Comparison of ENCODE assay signal across 8 cellular contexts in the genomic region with DNA sequence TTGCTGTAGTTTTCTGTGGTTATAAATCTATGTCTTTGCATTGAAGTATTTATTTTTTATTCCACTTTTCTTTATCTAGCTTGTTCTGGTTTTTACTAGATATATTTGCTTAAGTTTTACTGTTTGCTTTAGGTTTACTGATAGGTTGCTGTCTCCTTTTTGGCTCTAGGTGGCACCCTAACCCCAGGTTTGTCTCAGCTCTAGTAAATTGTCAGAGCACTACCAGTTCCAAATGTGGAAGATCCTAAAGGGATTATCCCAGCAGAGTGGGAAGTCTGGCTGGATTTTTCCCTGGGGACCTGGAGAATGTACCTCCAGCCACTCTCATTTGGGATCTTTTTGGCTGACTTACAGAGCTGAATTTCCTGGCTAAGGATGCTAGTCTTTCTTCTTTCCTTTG.
A peak's percentile ranks its signal among the peaks of the same experiment; 100 is the strongest.
DNase-seq lines count a peak whose midpoint lies in the region; ATAC-seq and TF ChIP-seq lines count a peak whose summit lies in the region.

No MANE protein-coding gene starts in this region.

- H3K27me3 ChIP-seq in MM.1S (replicated peaks; ENCODE audit: insufficient read depth, low read length): no peaks in the 10 kb centered on the region

- H3K4me3 Mint-ChIP-seq in T-cell (no peak overlapping the region), chondrocyte (ENCODE audit: unreplicated experiment) (no peak overlapping the region)
- H3K4me3 Mint-ChIP-seq in stimulated activated naive CD8-positive, alpha-beta T cell treated with anti-CD3 and anti-CD28 coated beads, Interleukin-15, amount 100 ng/mL, for 72 hours: no peak overlapping the region

- H2AFZ ChIP-seq in MM.1S (ENCODE audit: low read length): no peak overlapping the region

- CTCF ChIA-PET in T-cell (lab: Charles Lee): interaction anchor here (0.6 to 2.6 kb wide), 7 partner anchors 170 to 1751 kb away, joined by 3 to 33 read pairs (median 4); no protein-coding TSS in a partner anchor

- TF ChIP-seq CTCF in MM.1S (IDR thresholded peaks at IDR 0.05; ENCODE audit: low read length): peak; percentile 75
- TF ChIP-seq CTCF in chondrocyte (IDR thresholded peaks at IDR 0.05): peak; percentile 83

- peaks cover 0 to 8% of the 10 kb centered on the region in 2 donors for H3K27me3 Mint-ChIP-seq in T-cell
- no peaks in the 10 kb centered on the region for H3K27me3 Mint-ChIP-seq in chondrocyte (ENCODE audit: low read depth)
- no peaks in the 10 kb centered on the region for H3K27me3 Mint-ChIP-seq in stimulated activated naive CD8-positive, alpha-beta T cell treated with anti-CD3 and anti-CD28 coated beads, Interleukin-15, amount 100 ng/mL, for 72 hours

- H3K4me3 ChIP-seq in MM.1S (ENCODE audit: low read length): no peak overlapping the region

- no peak overlapping the region for H3K9ac ChIP-seq in MM.1S (ENCODE audit: low read length)

- H3K4me2 ChIP-seq in MM.1S (ENCODE audit: low read depth, low read length): no peak overlapping the region

- no peaks in the 10 kb centered on the region for H3K4me1 ChIP-seq in MM.1S (ENCODE audit: low read length)

- ATAC-seq in GM18907 (IDR thresholded peaks at IDR 0.05; ENCODE audit: unreplicated experiment) (peak; percentile 82), T-cell (replicated peaks in 1 of 4) (no peak)
- ATAC-seq in stimulated activated naive CD8-positive, alpha-beta T cell treated with anti-CD3 and anti-CD28 coated beads, Interleukin-15, amount 100 ng/mL, for 72 hours: no peak

- H3K36me3 ChIP-seq in MM.1S (replicated peaks; ENCODE audit: insufficient read depth, low read length): no peaks in the 10 kb centered on the region

- H3K9me2 ChIP-seq in MM.1S (replicated peaks; ENCODE audit: insufficient read depth, low read length): no peaks in the 10 kb centered on the region

- no peaks in the 10 kb centered on the region for H3K36me3 Mint-ChIP-seq in T-cell
- no peaks in the 10 kb centered on the region for H3K36me3 Mint-ChIP-seq in chondrocyte (ENCODE audit: low read depth)

- H4K20me1 ChIP-seq in MM.1S (ENCODE audit: insufficient read depth, low read length): no peaks in the 10 kb centered on the region

- H3K9me3 ChIP-seq in MM.1S (replicated peaks; ENCODE audit: insufficient read depth, low read length): no peaks in the 10 kb centered on the region

- POLR2A ChIA-PET in T-cell (lab: Charles Lee): interaction anchor here in 1 of 2 donors (0.7 kb wide), 1 partner anchor 1400 kb away, joined by 3 read pairs; no protein-coding TSS in a partner anchor

- H3K27ac Mint-ChIP-seq in T-cell (no peak overlapping the region), chondrocyte (ENCODE audit: unreplicated experiment) (no peak overlapping the region)
- H3K27ac Mint-ChIP-seq in stimulated activated naive CD8-positive, alpha-beta T cell treated with anti-CD3 and anti-CD28 coated beads, Interleukin-15, amount 100 ng/mL, for 72 hours: no peak overlapping the region

- DNase-seq in COLO829 (ENCODE audit: low spot score) (peak; percentile 26), MM.1S (peak; percentile 60), T-cell (peak in 28 of 34 experiments; percentile 2 to 45 (median 20)), chondrocyte (ENCODE audit: low spot score) (no peak), lung microvascular endothelial cell (ENCODE audit: low read depth in 2 of 2) (peak; percentile 48 to 69), GM19240 (ENCODE audit: insufficient read length, low spot score) (no peak)
- DNase-seq in stimulated activated naive CD8-positive, alpha-beta T cell treated with anti-CD3 and anti-CD28 coated beads, Interleukin-15, amount 100 ng/mL, for 72 hours: peak; percentile 2 to 14

- H3K27ac ChIP-seq in MM.1S (ENCODE audit: low read length): no peak overlapping the region

- H3K79me2 ChIP-seq in MM.1S (ENCODE audit: low read length): no peaks in the 10 kb centered on the region

- no peaks in the 10 kb centered on the region for H3K4me1 Mint-ChIP-seq in T-cell
- H3K4me1 Mint-ChIP-seq in chondrocyte (ENCODE audit: low read depth): no peaks in the 10 kb centered on the region
- H3K4me1 Mint-ChIP-seq in stimulated activated naive CD8-positive, alpha-beta T cell treated with anti-CD3 and anti-CD28 coated beads, Interleukin-15, amount 100 ng/mL, for 72 hours: no peaks in the 10 kb centered on the region

- H3F3A ChIP-seq in MM.1S (ENCODE audit: insufficient read depth, low read length): no peaks in the 10 kb centered on the region

- no peaks in the 10 kb centered on the region for H3K9me3 Mint-ChIP-seq in T-cell
- peaks cover 26% of the 10 kb centered on the region for H3K9me3 Mint-ChIP-seq in chondrocyte (ENCODE audit: low read depth)
- no peaks in the 10 kb centered on the region for H3K9me3 Mint-ChIP-seq in stimulated activated naive CD8-positive, alpha-beta T cell treated with anti-CD3 and anti-CD28 coated beads, Interleukin-15, amount 100 ng/mL, for 72 hours

Comparison
In these comparisons a context has a peak if more than half of its experiments do, and no peak if none do; other contexts are left out.
1. DNase-seq: peak in COLO829 (single experiment), MM.1S (single experiment), T-cell (28 of 34), lung microvascular endothelial cell (2 of 2) and stimulated activated naive CD8-positive, alpha-beta T cell treated with anti-CD3 and anti-CD28 coated beads, Interleukin-15, amount 100 ng/mL, for 72 hours (2 of 2); none in chondrocyte (single experiment) and GM19240 (single experiment).